ENCODE assay signal across 31 cellular contexts in the genomic region with DNA sequence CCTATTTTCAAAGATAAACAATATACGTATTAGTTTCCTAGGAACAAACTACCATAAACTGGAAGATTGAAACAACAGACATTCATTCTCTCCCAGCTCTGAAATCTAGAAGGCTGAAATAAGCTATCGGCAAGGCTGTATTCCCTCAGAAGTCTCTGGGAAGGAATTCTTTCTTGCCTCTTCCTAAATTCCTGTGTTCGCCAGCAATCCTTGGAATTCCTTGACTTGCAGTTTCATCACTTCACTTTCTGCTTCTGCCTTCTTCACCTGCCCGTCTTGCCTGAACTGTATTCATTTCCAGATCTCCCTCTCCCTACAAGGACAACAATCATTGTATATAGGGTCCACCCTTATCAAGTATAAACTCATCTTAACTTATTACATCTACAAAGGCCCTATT. TPM values are rescaled to one million over a fixed set of nuclear protein-coding genes. Genes with fewer than 3 reads are reported as not detected.
DNase-seq lines count a peak whose midpoint lies in the region; ATAC-seq, FAIRE-seq and TF ChIP-seq lines count a peak whose summit lies in the region.
"Had no signal": no experiment of that assay in that cellular context is flagged by ENCODE, and none has a peak within 500 bp of the region (broad histone marks: within the 10 kb centered on the region; RNA-seq: fewer than 3 reads in every experiment).

No MANE protein-coding gene starts in this region.

- BruUV-seq in OCI-LY7 (replicated peaks; lab: Mats Ljungman, UMichigan), result no TSS peak

- H3K4me1 ChIP-seq in DOHH2 (ENCODE audit: control insufficient read depth, low read length) (peaks cover 63% of the 10 kb centered on the region), OCI-LY7 (ENCODE audit: insufficient read depth, low read length, poor library complexity, severe bottlenecking) (peaks cover 69% of the 10 kb centered on the region)
- no peaks in the 10 kb centered on the region for H3K4me1 ChIP-seq in CD4-positive, alpha-beta memory T cell (ENCODE audit: insufficient read depth, low read length)
- H3K4me1 ChIP-seq: ascending aorta, pancreas, upper lobe of left lung had no signal

- TF ChIP-seq CTCF in DOHH2 (IDR thresholded peaks at IDR 0.05; ENCODE audit: low read depth, low read length, poor library complexity, severe bottlenecking), result no peak
- no peak for TF ChIP-seq CTCF in OCI-LY7 (conservative IDR thresholded peaks at IDR 0.05; ENCODE audit: low read length)
- no peak for TF ChIP-seq CTCF in brain microvascular endothelial cell (IDR thresholded peaks at IDR 0.05; ENCODE audit: low read depth, low read length, missing control alignments)

- peaks cover 0 to 5% (median 1%) of the 10 kb centered on the region in 8 donors for H3K9me3 Mint-ChIP-seq in CD4-positive, alpha-beta memory T cell
- H3K9me3 Mint-ChIP-seq: activated CD8-positive, alpha-beta T cell treated with anti-CD3 and anti-CD28 coated beads for 36 hours had no signal

- in situ Hi-C loops in brain microvascular endothelial cell (cut with HindIII; ENCODE audit: low pct_ligation_motif_present, low sequenced_read_pairs), result no loop called here

- ATAC-seq in HG03135 (IDR thresholded peaks at IDR 0.05; ENCODE audit: unreplicated experiment), result no peak
- ATAC-seq: activated CD8-positive, alpha-beta T cell treated with anti-CD3 and anti-CD28 coated beads for 36 hours; pancreas; right cardiac atrium had no signal

- H4K20me1 ChIP-seq in DOHH2 (ENCODE audit: control insufficient read depth, insufficient read depth, low read depth, low read length) (no peaks in the 10 kb centered on the region), OCI-LY7 (ENCODE audit: insufficient read depth, low read length) (no peaks in the 10 kb centered on the region)
- H4K20me1 ChIP-seq: BLaER1 treated with 17β-estradiol and CSF1 and Interleukin-3, amounts not matched to agents 10 nM and 100 nM had no signal

- CTCF ChIA-PET in OCI-LY7 (lab: Charles Lee; ENCODE audit: unreplicated experiment), result no interaction called here
- CTCF ChIA-PET in CD4-positive, alpha-beta memory T cell (lab: Charles Lee; ENCODE audit: partially characterized antibody), result no interaction called here

- no peak overlapping the region for H3K4me3 Mint-ChIP-seq in CD4-positive, alpha-beta memory T cell
- H3K4me3 Mint-ChIP-seq: activated CD8-positive, alpha-beta T cell treated with anti-CD3 and anti-CD28 coated beads for 36 hours; activated naive CD4-positive, alpha-beta T cell treated with anti-CD3 and anti-CD28 coated beads, Interleukin-2, amount 50 U/mL, for 24 hours; central memory CD8-positive, alpha-beta T cell had no signal

- H2AFZ ChIP-seq in OCI-LY7 (ENCODE audit: low read length), result no peak overlapping the region; the same call in 1 of the 2 replicates
- H2AFZ ChIP-seq: PC-9 had no signal

- H3K9me2 ChIP-seq in DOHH2 (replicated peaks; ENCODE audit: control insufficient read depth, low read length), result no peaks in the 10 kb centered on the region
- no peaks in the 10 kb centered on the region for H3K9me2 ChIP-seq in OCI-LY7 (ENCODE audit: insufficient read depth, low read length)

- peaks cover 6% of the 10 kb centered on the region; the same call in 1 of the 2 replicates for H3F3A ChIP-seq in DOHH2 (ENCODE audit: control insufficient read depth, insufficient read depth)

- no peak for FAIRE-seq in frontal cortex (lab: Jason Lieb, UNC)
- FAIRE-seq: endometrium, islet of Langerhans, pancreas, TTC549 had no signal

- H3K27me3 ChIP-seq in DOHH2 (ENCODE audit: control insufficient read depth, low read length) (no peaks in the 10 kb centered on the region), brain microvascular endothelial cell (replicated peaks) (no peaks in the 10 kb centered on the region)
- H3K27me3 ChIP-seq in CD4-positive, alpha-beta memory T cell (ENCODE audit: insufficient read depth, low read length), result no peaks in the 10 kb centered on the region
- H3K27me3 ChIP-seq: ascending aorta, pancreas, upper lobe of left lung had no signal

- intact Hi-C loops in OCI-LY7 (cut with micrococcal nuclease; ENCODE audit: unreplicated experiment), result loop anchor here (5.0 kb wide), 1 partner anchor 97 kb away; no protein-coding TSS in a partner anchor
- intact Hi-C loops in CD4-positive, alpha-beta memory T cell (cut with micrococcal nuclease), result no loop called here

- H3K27ac Mint-ChIP-seq in CD4-positive, alpha-beta memory T cell, result no peak overlapping the region
- H3K27ac Mint-ChIP-seq: activated CD8-positive, alpha-beta T cell treated with anti-CD3 and anti-CD28 coated beads for 36 hours; activated naive CD4-positive, alpha-beta T cell treated with anti-CD3 and anti-CD28 coated beads, Interleukin-2, amount 50 U/mL, for 24 hours; activated T-helper 2 cell treated with anti-CD3 and anti-CD28 coated beads, Interferon-gamma antibody, Interleukin-2, Interleukin-4, amounts not matched to agents 10 μg/mL and 5 μg/mL and 100 μg/mL, durations not matched to agents 14 hours and 24 hours and 36 hours had no signal

- H3K4me1 Mint-ChIP-seq in CD4-positive, alpha-beta memory T cell, result peaks cover 0 to 1% (median 0%) of the 10 kb centered on the region in 4 donors
- H3K4me1 Mint-ChIP-seq: activated naive CD4-positive, alpha-beta T cell treated with anti-CD3 and anti-CD28 coated beads, Interleukin-2, amount 50 U/mL, for 24 hours; central memory CD8-positive, alpha-beta T cell had no signal

- H3K27ac ChIP-seq in DOHH2 (ENCODE audit: low read depth, low read length) (0 out of 2 replicates have a peak overlapping the region, but pooled peaks have one; percentile 74), OCI-LY7 (ENCODE audit: low read depth, low read length, poor library complexity, severe bottlenecking) (peak overlapping the region; percentile 63), brain microvascular endothelial cell (no peak overlapping the region)
- H3K27ac ChIP-seq in CD4-positive, alpha-beta memory T cell (ENCODE audit: low read depth, low read length), result no peak overlapping the region
- H3K27ac ChIP-seq: ascending aorta; BLaER1 treated with 17β-estradiol and CSF1 and Interleukin-3, amounts not matched to agents 10 nM and 100 nM; pancreas; PC-9; upper lobe of left lung had no signal

- POLR2A ChIA-PET in OCI-LY7 (lab: Charles Lee), result interaction anchor here (0.7 to 1.6 kb wide), 3 partner anchors 12 to 739 kb away, joined by 3 to 6 read pairs (median 4); no protein-coding TSS in a partner anchor
- POLR2A ChIA-PET in CD4-positive, alpha-beta memory T cell (lab: Charles Lee; ENCODE audit: partially characterized antibody), result interaction anchor here (1.7 kb wide), 1 partner anchor 17 kb away, joined by 7 read pairs; no protein-coding TSS in a partner anchor

- H3K9me3 ChIP-seq in DOHH2 (ENCODE audit: control insufficient read depth, insufficient read depth, low read length) (peaks cover 9% of the 10 kb centered on the region; the same call in 1 of the 2 replicates), OCI-LY7 (ENCODE audit: low read length) (peaks cover 10% of the 10 kb centered on the region)
- H3K9me3 ChIP-seq in CD4-positive, alpha-beta memory T cell (ENCODE audit: control insufficient read depth in 1 of 2, low read length in 2 of 2), result no peaks in the 10 kb centered on the region
- H3K9me3 ChIP-seq: ascending aorta, pancreas, upper lobe of left lung had no signal

- H3K27me3 Mint-ChIP-seq in CD4-positive, alpha-beta memory T cell, result peaks cover 0 to 4% of the 10 kb centered on the region in 2 donors
- H3K27me3 Mint-ChIP-seq: activated CD8-positive, alpha-beta T cell treated with anti-CD3 and anti-CD28 coated beads for 36 hours; central memory CD8-positive, alpha-beta T cell had no signal

- H3K4me3 ChIP-seq in DOHH2 (ENCODE audit: low read length) (no peak overlapping the region), OCI-LY7 (ENCODE audit: low read depth, low read length, poor library complexity, severe bottlenecking) (no peak overlapping the region), brain microvascular endothelial cell (ENCODE audit: low read depth, low read length) (no peak overlapping the region)
- H3K4me3 ChIP-seq in CD4-positive, alpha-beta memory T cell (ENCODE audit: low read length in 2 of 2), result no peak overlapping the region
- H3K4me3 ChIP-seq: ascending aorta; BLaER1 treated with 17β-estradiol and CSF1 and Interleukin-3, amounts not matched to agents 10 nM and 100 nM; pancreas; PC-9; upper lobe of left lung had no signal

- H3K4me2 ChIP-seq in DOHH2 (ENCODE audit: low read length), result peak overlapping the region; percentile 71; the same call in 1 of the 2 replicates
- H3K4me2 ChIP-seq in OCI-LY7 (ENCODE audit: low read length), result peak overlapping the region; percentile 26; the same call in 1 of the 2 replicates
- H3K4me2 ChIP-seq: PC-9 had no signal

- no peak for DNase-seq in OCI-LY7 (ENCODE audit: low spot score)
- DNase-seq in fibroblast of peridontal ligament (ENCODE audit: extremely low read depth), result peak; percentile 43
- DNase-seq in myocyte (ENCODE audit: low read depth), result peak; percentile 18
- no peak for DNase-seq in CD4-positive, alpha-beta memory T cell
- no peak for DNase-seq in frontal cortex (ENCODE audit: low spot score in 2 of 2)
- no peak for DNase-seq in brain microvascular endothelial cell
- DNase-seq: activated CD4-positive, alpha-beta T cell treated with anti-CD3 and anti-CD28 coated beads for 1 hour; activated CD8-positive, alpha-beta T cell treated with anti-CD3 and anti-CD28 coated beads for 36 hours; COR-L47; dermis blood vessel endothelial cell; DMS79; NCI-H1048; NCI-H187 treated with DMSO at 0.1 percent for 48 hours; NCI-H524 treated with DMSO at 0.1 percent for 48 hours; pancreas; PC-9; right cardiac atrium; SHP77 treated with DMSO at 0.1 percent for 48 hours; stimulated activated CD4-positive, alpha-beta T cell treated with anti-CD3 and anti-CD28 coated beads, Interleukin-2, amount 100 ng/mL, for 48 hours; T-helper 1 cell; upper lobe of left lung had no signal

- no peaks in the 10 kb centered on the region for H3K36me3 Mint-ChIP-seq in CD4-positive, alpha-beta memory T cell

- no peaks in the 10 kb centered on the region for H3K36me3 ChIP-seq in DOHH2 (ENCODE audit: control insufficient read depth, low read length)
- peaks cover 4% of the 10 kb centered on the region; the same call in 1 of the 2 replicates for H3K36me3 ChIP-seq in OCI-LY7 (ENCODE audit: insufficient read depth, low read length)
- no peaks in the 10 kb centered on the region for H3K36me3 ChIP-seq in CD4-positive, alpha-beta memory T cell (ENCODE audit: insufficient read depth, low read length)
- no peaks in the 10 kb centered on the region for H3K36me3 ChIP-seq in brain microvascular endothelial cell (replicated peaks)
- H3K36me3 ChIP-seq: ascending aorta; BLaER1 treated with 17β-estradiol and CSF1 and Interleukin-3, amounts not matched to agents 10 nM and 100 nM; pancreas; upper lobe of left lung had no signal

- H3K79me2 ChIP-seq in DOHH2 (ENCODE audit: control insufficient read depth, low read length) (no peaks in the 10 kb centered on the region), OCI-LY7 (ENCODE audit: insufficient read depth, low read depth, low read length) (no peaks in the 10 kb centered on the region)

RNA-seq across cellular contexts. Expression of a gene that starts 17.7 kb away (rescaled TPM):
- 28.7 and 29.8 TPM in 2 replicates for total RNA-seq in OCI-LY7 (2014; rRNA removed; shearing (Covaris generic))
- 59.2 and 60.6 TPM in 2 replicates for total RNA-seq in OCI-LY7 (2022)
- total RNA-seq in myocyte, result 7.0 and 8.1 TPM in 2 replicates
- polyA plus RNA-seq in myocyte (2012), result 2.5 TPM
- 10 to 100 TPM; 11.5 to 13.0 TPM for total RNA-seq in CD4-positive, alpha-beta memory T cell
- 1 to 10 TPM; 1.3 to 4.2 TPM for polyA plus RNA-seq in CD4-positive, alpha-beta memory T cell
- 11.4 TPM for total RNA-seq in frontal cortex

RNA-seq across cellular contexts. Expression of a gene that starts 49.4 kb away (rescaled TPM):
- 144 and 147 TPM in 2 replicates for total RNA-seq in OCI-LY7 (2014; rRNA removed; shearing (Covaris generic))
- total RNA-seq in OCI-LY7 (2022) (279 and 284 TPM in 2 replicates), myocyte (120 and 177 TPM in 2 replicates), frontal cortex (241 TPM)
- 243 TPM for polyA plus RNA-seq in myocyte (2012)
- total RNA-seq in CD4-positive, alpha-beta memory T cell, result 10 to 100 TPM; 58.7 to 65.3 TPM
- 10 to 100 TPM; 33.0 to 42.0 TPM for polyA plus RNA-seq in CD4-positive, alpha-beta memory T cell

Comparison
In these comparisons a context has a peak if more than half of its experiments do, and no peak if none do; other contexts are left out.
1. H3K27ac ChIP-seq: peak in DOHH2 (single experiment) and OCI-LY7 (single experiment); none in CD4-positive, alpha-beta memory T cell (single experiment) and brain microvascular endothelial cell (single experiment).
2. DNase-seq: peak in fibroblast of peridontal ligament (single experiment) and myocyte (single experiment); none in OCI-LY7 (single experiment), CD4-positive, alpha-beta memory T cell (0 of 5), frontal cortex (0 of 2) and brain microvascular endothelial cell (single experiment).